In genomic region chr14:91113829-91114078, GRCh38 we compare ENCODE assay signal across 8 cellular contexts. TPM values are rescaled to one million over a fixed set of nuclear protein-coding genes. Genes with fewer than 3 reads are reported as not detected.
DNase-seq lines count a peak whose midpoint lies in the region; ATAC-seq, FAIRE-seq and TF ChIP-seq lines count a peak whose summit lies in the region.

DGLUCY (plus strand) TSS chr14:91114073; CDS start chr14:91160295, 46,222 bp downstream.

- H3K4me3 Mint-ChIP-seq in chondrocyte (ENCODE audit: unreplicated experiment), result peak within 1 kb of the TSS; percentile 82

- intact Hi-C loops in A673 (cut with micrococcal nuclease; ENCODE audit: unreplicated experiment), result no loop called here

- peak within 1 kb of the TSS; percentile 79 for H3K27ac ChIP-seq in A673 (ENCODE audit: low read depth, low read length, poor library complexity, severe bottlenecking)

- CTCF ChIA-PET in A673 (lab: Charles Lee), result interaction anchor here (0.5 to 0.6 kb wide), 2 partner anchors 103 to 746 kb away, joined by 3 to 6 read pairs; no protein-coding TSS in a partner anchor

- peaks cover 2% of the 10 kb centered on the region for H3K36me3 Mint-ChIP-seq in chondrocyte (ENCODE audit: low read depth)

- peak within 1 kb of the TSS; percentile 48 for H3K4me3 ChIP-seq in A673 (ENCODE audit: low read depth, low read length, poor library complexity, severe bottlenecking)

- POLR2A ChIA-PET in A673 (lab: Charles Lee; ENCODE audit: low non-redundant PET), result interaction anchor here (0.6 kb wide), 1 partner anchor 133 kb away, joined by 9 read pairs; no protein-coding TSS in a partner anchor

- peak within 1 kb of the TSS; percentile 75 for H3K27ac Mint-ChIP-seq in chondrocyte (ENCODE audit: unreplicated experiment)

- no peaks in the 10 kb centered on the region for H3K9me3 Mint-ChIP-seq in chondrocyte (ENCODE audit: low read depth)

- no peaks in the 10 kb centered on the region for H3K27me3 Mint-ChIP-seq in chondrocyte (ENCODE audit: low read depth)

- H3K4me1 Mint-ChIP-seq in chondrocyte (ENCODE audit: low read depth), result peaks cover 43% of the 10 kb centered on the region

- DNase-seq in A673 (ENCODE audit: low spot score) (peak; percentile 87), GM18507 (ENCODE audit: extremely low spot score, insufficient read length, low read depth) (peak; percentile 55), OCI-M2 (lab: John Stamatoyannopoulos, UW; ENCODE audit: unreplicated experiment) (peak; percentile 82), chondrocyte (ENCODE audit: low spot score) (peak; percentile 94), left kidney (ENCODE audit: low read depth, low spot score) (peak; percentile 93), NCI-H2227 treated with DMSO at 0.1 percent for 48 hours (lab: John Stamatoyannopoulos, UW) (no peak)
- DNase-seq in stimulated activated CD8-positive, alpha-beta memory T cell treated with anti-CD3 and anti-CD28 coated beads, Interleukin-4, amount 100 ng/mL, for 24 hours (ENCODE audit: low read depth), result peak; percentile 60

- H3K4me1 ChIP-seq in A673 (ENCODE audit: insufficient read depth, low read length, poor library complexity, severe bottlenecking), result peaks cover 41% of the 10 kb centered on the region

- BruUV-seq in A673 (replicated peaks; lab: Mats Ljungman, UMichigan), result no TSS peak

- H3K9me3 ChIP-seq in A673 (ENCODE audit: low read depth, low read length, poor library complexity, severe bottlenecking), result no peaks in the 10 kb centered on the region

- no peaks in the 10 kb centered on the region for H3K27me3 ChIP-seq in A673 (replicated peaks; ENCODE audit: insufficient read depth, low read depth, low read length, poor library complexity)

- no peak for FAIRE-seq in GM18507 (lab: Jason Lieb, UNC)

- ATAC-seq in HG03045 (IDR thresholded peaks at IDR 0.05; ENCODE audit: unreplicated experiment), result peak; percentile 56

- no peak for TF ChIP-seq CTCF in A673 (conservative IDR thresholded peaks at IDR 0.05; ENCODE audit: low read depth, low read length)
- no peak for TF ChIP-seq CTCF in chondrocyte (IDR thresholded peaks at IDR 0.05)

- no peaks in the 10 kb centered on the region for H3K36me3 ChIP-seq in A673 (ENCODE audit: insufficient read depth, low read length, poor library complexity, severe bottlenecking)

RNA-seq across cellular contexts. Expression of gene DGLUCY, which starts in this region (rescaled TPM):
- total RNA-seq in A673 (2021), result 26.7 and 36.2 TPM in 2 replicates
- total RNA-seq in chondrocyte, result 9.3 to 13.6 TPM (median 9.3 TPM) in 3 replicates
